ENCODE assay signal across 2 cellular contexts in the genomic region with DNA sequence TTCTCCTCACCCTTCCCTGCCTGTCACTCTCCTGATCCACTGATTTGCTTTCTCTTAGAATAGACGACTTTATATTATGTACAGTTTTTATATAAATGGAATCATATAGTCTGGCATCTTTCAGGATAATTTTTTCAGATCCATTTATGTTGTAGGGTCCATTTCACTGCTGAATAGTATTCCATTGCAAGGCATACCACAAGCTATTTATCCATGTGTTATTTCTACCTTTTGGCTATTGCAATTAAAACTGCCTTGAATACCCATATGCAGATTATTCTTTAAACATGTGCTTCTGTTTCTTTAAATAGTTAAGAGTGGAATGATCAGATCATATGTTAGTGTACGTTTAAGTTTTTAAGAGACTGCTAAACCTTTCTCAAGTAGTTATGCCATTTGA.
TF ChIP-seq lines count a peak whose summit lies in the region.

No MANE protein-coding gene starts in this region.

TF ChIP-seq in liver, 16 proteins besides CTCF, POLR2A, EP300 and RAD21:
- no peak for TF ChIP-seq FOXA2 (IDR thresholded peaks at IDR 0.05)
- TF ChIP-seq YY1 (IDR thresholded peaks at IDR 0.05): no peak
- no peak for TF ChIP-seq HNF4A (conservative IDR thresholded peaks at IDR 0.05)
- TF ChIP-seq HNF4G (IDR thresholded peaks at IDR 0.05): no peak
- no peak for TF ChIP-seq GABPA (IDR thresholded peaks at IDR 0.05 in 1 of 2, conservative IDR thresholded peaks at IDR 0.05 in 1 of 2)
- TF ChIP-seq, protein P1, sequence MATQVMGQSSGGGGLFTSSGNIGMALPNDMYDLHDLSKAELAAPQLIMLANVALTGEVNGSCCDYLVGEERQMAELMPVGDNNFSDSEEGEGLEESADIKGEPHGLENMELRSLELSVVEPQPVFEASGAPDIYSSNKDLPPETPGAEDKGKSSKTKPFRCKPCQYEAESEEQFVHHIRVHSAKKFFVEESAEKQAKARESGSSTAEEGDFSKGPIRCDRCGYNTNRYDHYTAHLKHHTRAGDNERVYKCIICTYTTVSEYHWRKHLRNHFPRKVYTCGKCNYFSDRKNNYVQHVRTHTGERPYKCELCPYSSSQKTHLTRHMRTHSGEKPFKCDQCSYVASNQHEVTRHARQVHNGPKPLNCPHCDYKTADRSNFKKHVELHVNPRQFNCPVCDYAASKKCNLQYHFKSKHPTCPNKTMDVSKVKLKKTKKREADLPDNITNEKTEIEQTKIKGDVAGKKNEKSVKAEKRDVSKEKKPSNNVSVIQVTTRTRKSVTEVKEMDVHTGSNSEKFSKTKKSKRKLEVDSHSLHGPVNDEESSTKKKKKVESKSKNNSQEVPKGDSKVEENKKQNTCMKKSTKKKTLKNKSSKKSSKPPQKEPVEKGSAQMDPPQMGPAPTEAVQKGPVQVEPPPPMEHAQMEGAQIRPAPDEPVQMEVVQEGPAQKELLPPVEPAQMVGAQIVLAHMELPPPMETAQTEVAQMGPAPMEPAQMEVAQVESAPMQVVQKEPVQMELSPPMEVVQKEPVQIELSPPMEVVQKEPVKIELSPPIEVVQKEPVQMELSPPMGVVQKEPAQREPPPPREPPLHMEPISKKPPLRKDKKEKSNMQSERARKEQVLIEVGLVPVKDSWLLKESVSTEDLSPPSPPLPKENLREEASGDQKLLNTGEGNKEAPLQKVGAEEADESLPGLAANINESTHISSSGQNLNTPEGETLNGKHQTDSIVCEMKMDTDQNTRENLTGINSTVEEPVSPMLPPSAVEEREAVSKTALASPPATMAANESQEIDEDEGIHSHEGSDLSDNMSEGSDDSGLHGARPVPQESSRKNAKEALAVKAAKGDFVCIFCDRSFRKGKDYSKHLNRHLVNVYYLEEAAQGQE (IDR thresholded peaks at IDR 0.05): no peak

TF ChIP-seq in K562, 482 proteins besides CTCF, POLR2A, EP300 and RAD21:
- TF ChIP-seq MAFG (tag; conservative IDR thresholded peaks at IDR 0.05): no peak
- TF ChIP-seq RBM25 (IDR thresholded peaks at IDR 0.05; ENCODE audit: low read depth, low read length, severe bottlenecking): peak; percentile 12
